ENCODE assay signal across 8 cellular contexts in genomic region chr1:38297246-38297645, GRCh38.
"Had no signal": no experiment of that assay in that cellular context is flagged by ENCODE, and none has a peak within 500 bp of the region (broad histone marks: within the 10 kb centered on the region; RNA-seq: fewer than 3 reads in every experiment).

No MANE protein-coding gene starts in this region.

- H3K4me2 ChIP-seq: GM23338 had no signal

- FAIRE-seq: H1, H54, HTR-8/SVneo had no signal

- H3K4me3 ChIP-seq: GM23338 had no signal

- DNase-seq: H9, HCEC 1CT, HFFc6, KG1 had no signal

- H2AFZ ChIP-seq: GM23338 had no signal

- ATAC-seq: GM23338 had no signal
